8 cellular contexts compared by ENCODE assay signal in genomic region chr19:14689598-14690503, GRCh38. TPM values are rescaled to one million over a fixed set of nuclear protein-coding genes. Genes with fewer than 3 reads are reported as not detected.
DNase-seq lines count a peak whose midpoint lies in the region; ATAC-seq, FAIRE-seq and TF ChIP-seq lines count a peak whose summit lies in the region.

ZNF333 (plus strand) TSS chr19:14690048; CDS start chr19:14693492, 3,444 bp downstream.

- CTCF ChIA-PET in AG04449 (lab: Yijun Ruan, JAX), result interaction anchor here (1.1 to 11.4 kb wide), 3 partner anchors 110 to 134 kb away, joined by 3 to 247 read pairs (median 16); partner anchors contain the start of gene NDUFB7

- peak within 1 kb of the TSS; percentile 75 for H3K27ac ChIP-seq in smooth muscle cell (ENCODE audit: low read depth)

- H3K36me3 ChIP-seq in bronchial epithelial cell (ENCODE audit: control insufficient read depth, insufficient read depth, low read length) (peaks cover under 1% of the 10 kb centered on the region), smooth muscle cell (ENCODE audit: low read depth) (no peaks in the 10 kb centered on the region)

- H2AFZ ChIP-seq in smooth muscle cell (ENCODE audit: low read depth), result peak within 1 kb of the TSS; percentile 95

- H3K79me2 ChIP-seq in smooth muscle cell (ENCODE audit: low read depth), result peaks cover 10% of the 10 kb centered on the region

- peak within 1 kb of the TSS; percentile 92 for H3K4me2 ChIP-seq in smooth muscle cell

- no peaks in the 10 kb centered on the region for H3F3A ChIP-seq in smooth muscle cell (ENCODE audit: low read depth)

- H4K20me1 ChIP-seq in smooth muscle cell (ENCODE audit: low read depth), result no peaks in the 10 kb centered on the region

- ATAC-seq in GM18873 (IDR thresholded peaks at IDR 0.05; ENCODE audit: low FRiP score, unreplicated experiment) (peak; percentile 74), HG03135 (IDR thresholded peaks at IDR 0.05; ENCODE audit: unreplicated experiment) (peak; percentile 92)

- H3K4me3 ChIP-seq in AG04449 (ENCODE audit: low read depth, low read length) (peak within 1 kb of the TSS; percentile 84), WI38 (ENCODE audit: low read depth, low read length) (peak within 1 kb of the TSS; percentile 94), bronchial epithelial cell (ENCODE audit: low read depth, low read length) (peak within 1 kb of the TSS; percentile 87), smooth muscle cell (peak within 1 kb of the TSS; percentile 76)

- TF ChIP-seq CTCF in AG04449 (IDR thresholded peaks at IDR 0.05; ENCODE audit: insufficient read depth, low read length, missing control alignments), result no peak
- TF ChIP-seq CTCF in WI38 (IDR thresholded peaks at IDR 0.05; ENCODE audit: low read depth, low read length), result no peak
- TF ChIP-seq CTCF in bronchial epithelial cell (IDR thresholded peaks at IDR 0.05; ENCODE audit: insufficient read depth, low read length, severe bottlenecking), result no peak
- TF ChIP-seq CTCF in smooth muscle cell (IDR thresholded peaks at IDR 0.05; ENCODE audit: borderline replicate concordance, insufficient read depth, poor library complexity, severe bottlenecking), result no peak

- no peaks in the 10 kb centered on the region for H3K9me3 ChIP-seq in smooth muscle cell (replicated peaks; ENCODE audit: low read depth)

- peak within 1 kb of the TSS; percentile 88 for H3K9ac ChIP-seq in smooth muscle cell (ENCODE audit: low read depth)

- H3K27me3 ChIP-seq in bronchial epithelial cell (ENCODE audit: control insufficient read depth, insufficient read depth, low read length) (no peaks in the 10 kb centered on the region), smooth muscle cell (ENCODE audit: low read depth) (no peaks in the 10 kb centered on the region)

- peaks cover 12% of the 10 kb centered on the region for H3K4me1 ChIP-seq in smooth muscle cell (ENCODE audit: low read depth)

- 1% methylated on average over 52 of the region's 66 CpGs for WGBS in smooth muscle cell (ENCODE audit: low lambda C conversion rate)

- no peak for FAIRE-seq in bronchial epithelial cell (lab: Jason Lieb, UNC)

- POLR2A ChIA-PET in AG04449 (lab: Yijun Ruan, JAX), result interaction anchor here (0.7 to 1.0 kb wide), 2 partner anchors 9 to 117 kb away, joined by 4 to 6 read pairs; partner anchors contain the start of gene NDUFB7

- DNase-seq in AG04449 (ENCODE audit: low read depth, low spot score), result peak; percentile 40
- DNase-seq in NCI-H2196 treated with DMSO at 0.1 percent for 48 hours (lab: John Stamatoyannopoulos, UW; ENCODE audit: unreplicated experiment), result peak; percentile 89
- DNase-seq in bronchial epithelial cell (ENCODE audit: low read depth), result peak; percentile 67
- peak; percentile 99 for DNase-seq in iPS-NIHi7 (ENCODE audit: extremely low spot score)
- DNase-seq in smooth muscle cell (lab: John Stamatoyannopoulos, UW; ENCODE audit: unreplicated experiment), result peak; percentile 86

RNA-seq across cellular contexts. Expression of gene ZNF333, which starts in this region (rescaled TPM):
- total RNA-seq in bronchial epithelial cell (12.3 and 22.9 TPM in 2 replicates), smooth muscle cell (16.0 and 16.4 TPM in 2 replicates)
- polyA plus RNA-seq in smooth muscle cell, result 14.8 and 15.8 TPM in 2 replicates

Comparison
In these comparisons a context has a peak if more than half of its experiments do, and no peak if none do; other contexts are left out.
1. Peak in every context shown above with its lines: DNase-seq, ATAC-seq, H3K4me3 ChIP-seq and H3K27ac ChIP-seq.
2. DNase-seq: peak in every context shown above with its lines; median percentile 99 in iPS-NIHi7; 89 in NCI-H2196 treated with DMSO at 0.1 percent for 48 hours; 86 in smooth muscle cell; 67 in bronchial epithelial cell; 40 in AG04449.